9 cellular contexts compared by ENCODE assay signal in genomic region chr16:88940196-88941050, GRCh38. TPM values are rescaled to one million over a fixed set of nuclear protein-coding genes. Genes with fewer than 3 reads are reported as not detected.
A peak's percentile ranks its signal among the peaks of the same experiment; 100 is the strongest.
DNase-seq lines count a peak whose midpoint lies in the region; ATAC-seq and TF ChIP-seq lines count a peak whose summit lies in the region.
"Had no signal": no experiment of that assay in that cellular context is flagged by ENCODE, and none has a peak within 500 bp of the region (broad histone marks: within the 10 kb centered on the region; RNA-seq: fewer than 3 reads in every experiment).

No MANE protein-coding gene starts in this region.

- TF ChIP-seq CTCF in lower lobe of right lung (IDR thresholded peaks at IDR 0.05) (no peak), upper lobe of right lung (IDR thresholded peaks at IDR 0.05) (no peak), endothelial cell (IDR thresholded peaks at IDR 0.05; ENCODE audit: unreplicated experiment) (no peak)

- H3K27me3 Mint-ChIP-seq in activated naive CD4-positive, alpha-beta T cell treated with anti-CD3 and anti-CD28 coated beads, Interleukin-2, amount 50 U/mL, for 24 hours = peaks cover 20% of the 10 kb centered on the region
- H3K27me3 Mint-ChIP-seq in activated T-helper 17 cell treated with anti-CD3 and anti-CD28 coated beads, Interleukin-2, amount 50 U/mL, for 72 hours = peaks cover 21% of the 10 kb centered on the region
- H3K27me3 Mint-ChIP-seq in endothelial cell (ENCODE audit: unreplicated experiment) = peaks cover 5% of the 10 kb centered on the region

- H3K9me3 Mint-ChIP-seq in activated naive CD4-positive, alpha-beta T cell treated with anti-CD3 and anti-CD28 coated beads, Interleukin-2, amount 50 U/mL, for 24 hours = no peaks in the 10 kb centered on the region
- no peaks in the 10 kb centered on the region for H3K9me3 Mint-ChIP-seq in activated T-helper 17 cell treated with anti-CD3 and anti-CD28 coated beads, Interleukin-2, amount 50 U/mL, for 72 hours
- no peaks in the 10 kb centered on the region for H3K9me3 Mint-ChIP-seq in endothelial cell (ENCODE audit: unreplicated experiment)

- peak overlapping the region; percentile 19 for H3K4me3 Mint-ChIP-seq in activated naive CD4-positive, alpha-beta T cell treated with anti-CD3 and anti-CD28 coated beads, Interleukin-2, amount 50 U/mL, for 24 hours
- no peak overlapping the region for H3K4me3 Mint-ChIP-seq in activated T-helper 17 cell treated with anti-CD3 and anti-CD28 coated beads, Interleukin-2, amount 50 U/mL, for 72 hours
- no peak overlapping the region for H3K4me3 Mint-ChIP-seq in endothelial cell (ENCODE audit: unreplicated experiment)

- H3K4me1 ChIP-seq in lower lobe of right lung (peaks cover 57% of the 10 kb centered on the region), upper lobe of right lung (peaks cover 29% of the 10 kb centered on the region)
- H3K4me1 ChIP-seq: SJSA1 had no signal

- no peaks in the 10 kb centered on the region for H3K9me3 ChIP-seq in lower lobe of right lung
- no peaks in the 10 kb centered on the region for H3K9me3 ChIP-seq in upper lobe of right lung
- H3K9me3 ChIP-seq: SJSA1 had no signal

- no peak overlapping the region for H3K27ac Mint-ChIP-seq in activated naive CD4-positive, alpha-beta T cell treated with anti-CD3 and anti-CD28 coated beads, Interleukin-2, amount 50 U/mL, for 24 hours
- H3K27ac Mint-ChIP-seq in activated T-helper 17 cell treated with anti-CD3 and anti-CD28 coated beads, Interleukin-2, amount 50 U/mL, for 72 hours = no peak overlapping the region
- no peak overlapping the region for H3K27ac Mint-ChIP-seq in endothelial cell (ENCODE audit: unreplicated experiment)

- peaks cover 4% of the 10 kb centered on the region for H3K4me1 Mint-ChIP-seq in activated naive CD4-positive, alpha-beta T cell treated with anti-CD3 and anti-CD28 coated beads, Interleukin-2, amount 50 U/mL, for 24 hours
- no peaks in the 10 kb centered on the region for H3K4me1 Mint-ChIP-seq in activated T-helper 17 cell treated with anti-CD3 and anti-CD28 coated beads, Interleukin-2, amount 50 U/mL, for 72 hours
- no peaks in the 10 kb centered on the region for H3K4me1 Mint-ChIP-seq in endothelial cell (ENCODE audit: unreplicated experiment)

- H3K27me3 ChIP-seq in lower lobe of right lung (ENCODE audit: low read depth) = peaks cover 31% of the 10 kb centered on the region
- H3K27me3 ChIP-seq in upper lobe of right lung = peaks cover 14% of the 10 kb centered on the region

- H3K4me3 ChIP-seq in lower lobe of right lung (peak overlapping the region; percentile 70), upper lobe of right lung (peak overlapping the region; percentile 61)
- H3K4me3 ChIP-seq: SJSA1 had no signal

- H3K36me3 ChIP-seq in lower lobe of right lung (no peaks in the 10 kb centered on the region), upper lobe of right lung (no peaks in the 10 kb centered on the region)
- H3K36me3 ChIP-seq: SJSA1 had no signal

- intact Hi-C loops in lower lobe of right lung (cut with DNase I) = no loop called here
- intact Hi-C loops in upper lobe of right lung (cut with DNase I) = loop anchor here (10.0 kb wide), 1 partner anchor 274 kb away; the partner anchor contains the start of gene ZNF778

- DNase-seq in activated naive CD4-positive, alpha-beta T cell treated with anti-CD3 and anti-CD28 coated beads, Interleukin-2, amount 50 U/mL, for 16 hours = no peak
- no peak for DNase-seq in lower lobe of right lung
- DNase-seq in upper lobe of right lung = no peak
- DNase-seq in hippocampal formation (lab: John Stamatoyannopoulos, UW) = no peak
- no peak for DNase-seq in endothelial cell (ENCODE audit: low spot score)

- ATAC-seq in activated T-helper 17 cell treated with anti-CD3 and anti-CD28 coated beads, Interleukin-2, amount 50 U/mL, for 72 hours (replicated peaks) = peak; percentile 18
- ATAC-seq in lower lobe of right lung = peak; percentile 14 to 37
- peak; percentile 13 for ATAC-seq in upper lobe of right lung
- no peak for ATAC-seq in HG03439 (IDR thresholded peaks at IDR 0.05; ENCODE audit: unreplicated experiment)

- no peaks in the 10 kb centered on the region for H3K36me3 Mint-ChIP-seq in activated naive CD4-positive, alpha-beta T cell treated with anti-CD3 and anti-CD28 coated beads, Interleukin-2, amount 50 U/mL, for 24 hours
- no peaks in the 10 kb centered on the region for H3K36me3 Mint-ChIP-seq in activated T-helper 17 cell treated with anti-CD3 and anti-CD28 coated beads, Interleukin-2, amount 50 U/mL, for 72 hours (ENCODE audit: low read depth)
- H3K36me3 Mint-ChIP-seq in endothelial cell (ENCODE audit: low read depth, unreplicated experiment) = no peaks in the 10 kb centered on the region

- peak overlapping the region; percentile 86 for H3K27ac ChIP-seq in lower lobe of right lung
- peak overlapping the region; percentile 78 for H3K27ac ChIP-seq in upper lobe of right lung
- H3K27ac ChIP-seq: SJSA1 had no signal

RNA-seq across cellular contexts. Expression of gene CBFA2T3, which starts 36.6 kb away (rescaled TPM):
- total RNA-seq in activated T-helper 17 cell treated with anti-CD3 and anti-CD28 coated beads, Interleukin-2, amount 50 U/mL, for 72 hours = under 1 TPM in 1 of 2 donors, not detected in 1; 0.19 TPM
- total RNA-seq in lower lobe of right lung (14.3 TPM), upper lobe of right lung (19.0 TPM), endothelial cell (ENCODE audit: unreplicated experiment) (1.6 TPM)
- total RNA-seq: SJSA1 had no signal
